31 cellular contexts compared by ENCODE assay signal in genomic region chr17:4579678-4580077, GRCh38. TPM values are rescaled to one million over a fixed set of nuclear protein-coding genes. Genes with fewer than 3 reads are reported as not detected.
"Had no signal": no experiment of that assay in that cellular context is flagged by ENCODE, and none has a peak within 500 bp of the region (broad histone marks: within the 10 kb centered on the region; RNA-seq: fewer than 3 reads in every experiment).

No MANE protein-coding gene starts in this region.

- H3K4me1 Mint-ChIP-seq: activated T-helper 17 cell treated with anti-CD3 and anti-CD28 coated beads, Interleukin-2, amount 50 U/mL, for 72 hours had no signal

- H3K36me3 ChIP-seq: brain microvascular endothelial cell had no signal

- H3K4me3 ChIP-seq: SK-N-MC had no signal

- DNase-seq: activated CD4-positive, alpha-beta memory T cell treated with anti-CD3 and anti-CD28 coated beads, Interleukin-2, amount 10 ng/mL, durations not matched to agents 7 days and 5 days; activated CD4-positive, alpha-beta T cell treated with anti-CD3 and anti-CD28 coated beads, Interleukin-2, amount 50 U/mL, for 1 hour; activated CD4-positive, CD25-positive, alpha-beta regulatory T cell; activated gamma-delta T cell treated with Interleukin-2 at 50 U/mL for 16 hours; activated naive CD4-positive, alpha-beta T cell treated with anti-CD3 and anti-CD28 coated beads, Interleukin-2, amount 10 ng/mL, durations not matched to agents 7 days and 5 days; activated naive CD8-positive, alpha-beta T cell treated with anti-CD3 and anti-CD28 coated beads for 36 hours; activated T-cell treated with anti-CD3 and anti-CD28 coated beads for 4 hours; activated T-cell treated with anti-CD3 and anti-CD28 coated beads, Interleukin-2, amount 50 U/mL, for 48 hours; brain microvascular endothelial cell; KG1; NCI-H1092; NCI-H1417; NCI-H1694; NCI-H2029; NCI-H2107; NCI-H510A treated with DMSO at 0.1 percent for 48 hours; NCI-H69; NK-92 treated with Interleukin-12 subunit alpha and Interleukin-12 subunit beta, amount 100 ng/mL, for 24 hours; OCI-M1; RPMI8226; T-cell; T-helper 2 cell had no signal

- H3K36me3 Mint-ChIP-seq: activated naive CD4-positive, alpha-beta T cell treated with anti-CD3 and anti-CD28 coated beads, Interleukin-2, amount 10 ng/mL, durations not matched to agents 7 days and 5 days; activated naive CD8-positive, alpha-beta T cell treated with anti-CD3 and anti-CD28 coated beads for 36 hours; T-cell had no signal

- H3K27ac Mint-ChIP-seq: activated CD4-positive, alpha-beta memory T cell treated with anti-CD3 and anti-CD28 coated beads, Interleukin-2, amount 10 ng/mL, durations not matched to agents 7 days and 5 days; activated naive CD4-positive, alpha-beta T cell treated with anti-CD3 and anti-CD28 coated beads, Interleukin-2, amount 10 ng/mL, durations not matched to agents 7 days and 5 days; activated naive CD8-positive, alpha-beta T cell treated with anti-CD3 and anti-CD28 coated beads for 36 hours; activated T-helper 17 cell treated with anti-CD3 and anti-CD28 coated beads, Interleukin-2, amount 50 U/mL, for 72 hours; T-cell had no signal

- ATAC-seq: activated T-helper 17 cell treated with anti-CD3 and anti-CD28 coated beads, Interleukin-2, amount 50 U/mL, for 72 hours; Panc1; Right ventricle myocardium inferior; T-cell had no signal

- H3K9me3 Mint-ChIP-seq: activated CD4-positive, alpha-beta memory T cell treated with anti-CD3 and anti-CD28 coated beads, Interleukin-2, amount 10 ng/mL, durations not matched to agents 7 days and 5 days; activated naive CD4-positive, alpha-beta T cell treated with anti-CD3 and anti-CD28 coated beads, Interleukin-2, amount 10 ng/mL, durations not matched to agents 7 days and 5 days; activated naive CD8-positive, alpha-beta T cell treated with anti-CD3 and anti-CD28 coated beads for 36 hours; activated T-helper 17 cell treated with anti-CD3 and anti-CD28 coated beads, Interleukin-2, amount 50 U/mL, for 72 hours; IgD-negative memory B cell; T-cell had no signal

- H3K27ac ChIP-seq: brain microvascular endothelial cell, SK-N-MC, VCaP had no signal

- H3K4me3 Mint-ChIP-seq: activated CD4-positive, alpha-beta memory T cell treated with anti-CD3 and anti-CD28 coated beads, Interleukin-2, amount 10 ng/mL, durations not matched to agents 7 days and 5 days; activated naive CD4-positive, alpha-beta T cell treated with anti-CD3 and anti-CD28 coated beads, Interleukin-2, amount 10 ng/mL, durations not matched to agents 7 days and 5 days; activated naive CD8-positive, alpha-beta T cell treated with anti-CD3 and anti-CD28 coated beads for 36 hours; activated T-helper 17 cell treated with anti-CD3 and anti-CD28 coated beads, Interleukin-2, amount 50 U/mL, for 72 hours; T-cell had no signal

RNA-seq across cellular contexts. Expression of gene SMTNL2, which starts 4.7 kb away (rescaled TPM):
- total RNA-seq: activated CD4-positive, alpha-beta memory T cell treated with anti-CD3 and anti-CD28 coated beads, Interleukin-2, amount 10 ng/mL, durations not matched to agents 7 days and 5 days; activated CD8-positive, alpha-beta memory T cell treated with anti-CD3 and anti-CD28 coated beads for 36 hours; activated naive CD8-positive, alpha-beta T cell treated with anti-CD3 and anti-CD28 coated beads for 36 hours; activated T-helper 17 cell treated with anti-CD3 and anti-CD28 coated beads, Interleukin-2, amount 50 U/mL, for 72 hours; LHCN-M2; M059J; T-cell had no signal
- polyA plus RNA-seq: IgD-negative memory B cell had no signal

RNA-seq across cellular contexts. Expression of gene GGT6, which starts 19.3 kb away (rescaled TPM):
- total RNA-seq: activated CD4-positive, alpha-beta memory T cell treated with anti-CD3 and anti-CD28 coated beads, Interleukin-2, amount 10 ng/mL, durations not matched to agents 7 days and 5 days; activated CD8-positive, alpha-beta memory T cell treated with anti-CD3 and anti-CD28 coated beads for 36 hours; activated naive CD8-positive, alpha-beta T cell treated with anti-CD3 and anti-CD28 coated beads for 36 hours; activated T-helper 17 cell treated with anti-CD3 and anti-CD28 coated beads, Interleukin-2, amount 50 U/mL, for 72 hours; LHCN-M2; M059J; T-cell had no signal
- polyA plus RNA-seq: IgD-negative memory B cell had no signal
